ENCODE assay signal across 1 cellular context in genomic region chr2:171522804-171523338, GRCh38.
TF ChIP-seq lines count a peak whose summit lies in the region.

No MANE protein-coding gene starts in this region.

TF ChIP-seq in GM12878, 131 proteins besides CTCF, POLR2A, EP300 and RAD21 (continues in another document):
- TF ChIP-seq, protein P1, sequence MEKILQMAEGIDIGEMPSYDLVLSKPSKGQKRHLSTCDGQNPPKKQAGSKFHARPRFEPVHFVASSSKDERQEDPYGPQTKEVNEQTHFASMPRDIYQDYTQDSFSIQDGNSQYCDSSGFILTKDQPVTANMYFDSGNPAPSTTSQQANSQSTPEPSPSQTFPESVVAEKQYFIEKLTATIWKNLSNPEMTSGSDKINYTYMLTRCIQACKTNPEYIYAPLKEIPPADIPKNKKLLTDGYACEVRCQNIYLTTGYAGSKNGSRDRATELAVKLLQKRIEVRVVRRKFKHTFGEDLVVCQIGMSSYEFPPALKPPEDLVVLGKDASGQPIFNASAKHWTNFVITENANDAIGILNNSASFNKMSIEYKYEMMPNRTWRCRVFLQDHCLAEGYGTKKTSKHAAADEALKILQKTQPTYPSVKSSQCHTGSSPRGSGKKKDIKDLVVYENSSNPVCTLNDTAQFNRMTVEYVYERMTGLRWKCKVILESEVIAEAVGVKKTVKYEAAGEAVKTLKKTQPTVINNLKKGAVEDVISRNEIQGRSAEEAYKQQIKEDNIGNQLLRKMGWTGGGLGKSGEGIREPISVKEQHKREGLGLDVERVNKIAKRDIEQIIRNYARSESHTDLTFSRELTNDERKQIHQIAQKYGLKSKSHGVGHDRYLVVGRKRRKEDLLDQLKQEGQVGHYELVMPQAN (conservative IDR thresholded peaks at IDR 0.05): 0 out of 2 replicates have a peak, but pooled peaks have one; percentile 34
- TF ChIP-seq PML (IDR thresholded peaks at IDR 0.05; ENCODE audit: low read length) (no peak), SUZ12 (IDR thresholded peaks at IDR 0.05; ENCODE audit: unreplicated experiment) (no peak), ZNF274 (IDR thresholded peaks at IDR 0.05; ENCODE audit: insufficient read depth, insufficient read length) (no peak), YY1 (IDR thresholded peaks at IDR 0.05; ENCODE audit: low read depth, low read length) (0 out of 2 replicates have a peak, but pooled peaks have one; percentile 19), SMC3 (IDR thresholded peaks at IDR 0.05; ENCODE audit: borderline replicate concordance, low read length) (0 out of 2 replicates have a peak, but pooled peaks have one; percentile 2), CEBPZ (IDR thresholded peaks at IDR 0.05; ENCODE audit: low read depth, low read length) (no peak), LARP7 (IDR thresholded peaks at IDR 0.05) (0 out of 2 replicates have a peak, but pooled peaks have one; percentile 13), SPI1 (IDR thresholded peaks at IDR 0.05; ENCODE audit: borderline replicate concordance, insufficient read depth, low read depth, low read length) (no peak), CHD1 (IDR thresholded peaks at IDR 0.05; ENCODE audit: low read depth, low read length) (no peak), MTA3 (IDR thresholded peaks at IDR 0.05; ENCODE audit: borderline replicate concordance, low read length) (no peak; the same call in 1 of the 2 replicates), TARDBP (IDR thresholded peaks at IDR 0.05; ENCODE audit: borderline replicate concordance) (no peak), NR2C1 (IDR thresholded peaks at IDR 0.05) (no peak), CREM (IDR thresholded peaks at IDR 0.05; ENCODE audit: low read depth) (no peak), POLR2AphosphoS5 (IDR thresholded peaks at IDR 0.05; ENCODE audit: low read length) (no peak), WRNIP1 (IDR thresholded peaks at IDR 0.05; ENCODE audit: borderline replicate concordance, low read depth, low read length) (no peak), E2F4 (IDR thresholded peaks at IDR 0.05; ENCODE audit: low read depth, low read length) (no peak), POLR2AphosphoS2 (IDR thresholded peaks at IDR 0.05; ENCODE audit: low read depth, low read length) (0 out of 2 replicates have a peak, but pooled peaks have one; percentile 9), EGR1 (IDR thresholded peaks at IDR 0.05; ENCODE audit: borderline replicate concordance in 1 of 2, low read depth in 2 of 2, low read length in 2 of 2) (0 out of 3 replicates have a peak, but pooled peaks of 1 of the 2 experiments have one; percentile 13), RUNX3 (IDR thresholded peaks at IDR 0.05; ENCODE audit: low read length) (peak; percentile 21; the same call in 1 of the 2 replicates), MLLT1 (IDR thresholded peaks at IDR 0.05) (no peak), FOXK2 (IDR thresholded peaks at IDR 0.05) (no peak), MXI1 (IDR thresholded peaks at IDR 0.05; ENCODE audit: low read depth, low read length) (0 out of 2 replicates have a peak, but pooled peaks have one; percentile 54), MAX (IDR thresholded peaks at IDR 0.05; ENCODE audit: low read depth, low read length) (peak; percentile 72; the same call in 1 of the 2 replicates), IKZF2 (IDR thresholded peaks at IDR 0.05) (no peak), BHLHE40 (IDR thresholded peaks at IDR 0.05; ENCODE audit: borderline replicate concordance in 1 of 2, low read depth in 2 of 2, low read length in 1 of 2) (peak in 1 of 2 experiments; percentile 50; a peak in 1 of 4 replicates), ZBTB33 (IDR thresholded peaks at IDR 0.05) (no peak), CBX5 (IDR thresholded peaks at IDR 0.05; ENCODE audit: low read depth) (no peak), ATF3 (IDR thresholded peaks at IDR 0.05; ENCODE audit: borderline replicate concordance, extremely low read depth, low read depth, low read length) (no peak), RBBP5 (conservative IDR thresholded peaks at IDR 0.05) (no peak), SMAD1 (IDR thresholded peaks at IDR 0.05; ENCODE audit: low read depth, partially characterized antibody) (no peak), KAT2A (conservative IDR thresholded peaks at IDR 0.05; ENCODE audit: control insufficient read depth, low read depth, low read length) (no peak)
- TF ChIP-seq, protein P2, sequence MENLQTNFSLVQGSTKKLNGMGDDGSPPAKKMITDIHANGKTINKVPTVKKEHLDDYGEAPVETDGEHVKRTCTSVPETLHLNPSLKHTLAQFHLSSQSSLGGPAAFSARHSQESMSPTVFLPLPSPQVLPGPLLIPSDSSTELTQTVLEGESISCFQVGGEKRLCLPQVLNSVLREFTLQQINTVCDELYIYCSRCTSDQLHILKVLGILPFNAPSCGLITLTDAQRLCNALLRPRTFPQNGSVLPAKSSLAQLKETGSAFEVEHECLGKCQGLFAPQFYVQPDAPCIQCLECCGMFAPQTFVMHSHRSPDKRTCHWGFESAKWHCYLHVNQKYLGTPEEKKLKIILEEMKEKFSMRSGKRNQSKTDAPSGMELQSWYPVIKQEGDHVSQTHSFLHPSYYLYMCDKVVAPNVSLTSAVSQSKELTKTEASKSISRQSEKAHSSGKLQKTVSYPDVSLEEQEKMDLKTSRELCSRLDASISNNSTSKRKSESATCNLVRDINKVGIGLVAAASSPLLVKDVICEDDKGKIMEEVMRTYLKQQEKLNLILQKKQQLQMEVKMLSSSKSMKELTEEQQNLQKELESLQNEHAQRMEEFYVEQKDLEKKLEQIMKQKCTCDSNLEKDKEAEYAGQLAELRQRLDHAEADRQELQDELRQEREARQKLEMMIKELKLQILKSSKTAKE (IDR thresholded peaks at IDR 0.05; ENCODE audit: low read depth, poor library complexity, severe bottlenecking): no peak
- TF ChIP-seq, protein P3, sequence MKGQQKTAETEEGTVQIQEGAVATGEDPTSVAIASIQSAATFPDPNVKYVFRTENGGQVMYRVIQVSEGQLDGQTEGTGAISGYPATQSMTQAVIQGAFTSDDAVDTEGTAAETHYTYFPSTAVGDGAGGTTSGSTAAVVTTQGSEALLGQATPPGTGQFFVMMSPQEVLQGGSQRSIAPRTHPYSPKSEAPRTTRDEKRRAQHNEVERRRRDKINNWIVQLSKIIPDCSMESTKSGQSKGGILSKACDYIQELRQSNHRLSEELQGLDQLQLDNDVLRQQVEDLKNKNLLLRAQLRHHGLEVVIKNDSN (IDR thresholded peaks at IDR 0.05; ENCODE audit: borderline replicate concordance, extremely low read length, insufficient read depth, low read depth, low read length): peak; percentile 64
- TF ChIP-seq, protein P4, sequence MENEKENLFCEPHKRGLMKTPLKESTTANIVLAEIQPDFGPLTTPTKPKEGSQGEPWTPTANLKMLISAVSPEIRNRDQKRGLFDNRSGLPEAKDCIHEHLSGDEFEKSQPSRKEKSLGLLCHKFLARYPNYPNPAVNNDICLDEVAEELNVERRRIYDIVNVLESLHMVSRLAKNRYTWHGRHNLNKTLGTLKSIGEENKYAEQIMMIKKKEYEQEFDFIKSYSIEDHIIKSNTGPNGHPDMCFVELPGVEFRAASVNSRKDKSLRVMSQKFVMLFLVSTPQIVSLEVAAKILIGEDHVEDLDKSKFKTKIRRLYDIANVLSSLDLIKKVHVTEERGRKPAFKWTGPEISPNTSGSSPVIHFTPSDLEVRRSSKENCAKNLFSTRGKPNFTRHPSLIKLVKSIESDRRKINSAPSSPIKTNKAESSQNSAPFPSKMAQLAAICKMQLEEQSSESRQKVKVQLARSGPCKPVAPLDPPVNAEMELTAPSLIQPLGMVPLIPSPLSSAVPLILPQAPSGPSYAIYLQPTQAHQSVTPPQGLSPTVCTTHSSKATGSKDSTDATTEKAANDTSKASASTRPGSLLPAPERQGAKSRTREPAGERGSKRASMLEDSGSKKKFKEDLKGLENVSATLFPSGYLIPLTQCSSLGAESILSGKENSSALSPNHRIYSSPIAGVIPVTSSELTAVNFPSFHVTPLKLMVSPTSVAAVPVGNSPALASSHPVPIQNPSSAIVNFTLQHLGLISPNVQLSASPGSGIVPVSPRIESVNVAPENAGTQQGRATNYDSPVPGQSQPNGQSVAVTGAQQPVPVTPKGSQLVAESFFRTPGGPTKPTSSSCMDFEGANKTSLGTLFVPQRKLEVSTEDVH (IDR thresholded peaks at IDR 0.05; ENCODE audit: low read depth, partially characterized antibody): no peak
- TF ChIP-seq, protein P5, sequence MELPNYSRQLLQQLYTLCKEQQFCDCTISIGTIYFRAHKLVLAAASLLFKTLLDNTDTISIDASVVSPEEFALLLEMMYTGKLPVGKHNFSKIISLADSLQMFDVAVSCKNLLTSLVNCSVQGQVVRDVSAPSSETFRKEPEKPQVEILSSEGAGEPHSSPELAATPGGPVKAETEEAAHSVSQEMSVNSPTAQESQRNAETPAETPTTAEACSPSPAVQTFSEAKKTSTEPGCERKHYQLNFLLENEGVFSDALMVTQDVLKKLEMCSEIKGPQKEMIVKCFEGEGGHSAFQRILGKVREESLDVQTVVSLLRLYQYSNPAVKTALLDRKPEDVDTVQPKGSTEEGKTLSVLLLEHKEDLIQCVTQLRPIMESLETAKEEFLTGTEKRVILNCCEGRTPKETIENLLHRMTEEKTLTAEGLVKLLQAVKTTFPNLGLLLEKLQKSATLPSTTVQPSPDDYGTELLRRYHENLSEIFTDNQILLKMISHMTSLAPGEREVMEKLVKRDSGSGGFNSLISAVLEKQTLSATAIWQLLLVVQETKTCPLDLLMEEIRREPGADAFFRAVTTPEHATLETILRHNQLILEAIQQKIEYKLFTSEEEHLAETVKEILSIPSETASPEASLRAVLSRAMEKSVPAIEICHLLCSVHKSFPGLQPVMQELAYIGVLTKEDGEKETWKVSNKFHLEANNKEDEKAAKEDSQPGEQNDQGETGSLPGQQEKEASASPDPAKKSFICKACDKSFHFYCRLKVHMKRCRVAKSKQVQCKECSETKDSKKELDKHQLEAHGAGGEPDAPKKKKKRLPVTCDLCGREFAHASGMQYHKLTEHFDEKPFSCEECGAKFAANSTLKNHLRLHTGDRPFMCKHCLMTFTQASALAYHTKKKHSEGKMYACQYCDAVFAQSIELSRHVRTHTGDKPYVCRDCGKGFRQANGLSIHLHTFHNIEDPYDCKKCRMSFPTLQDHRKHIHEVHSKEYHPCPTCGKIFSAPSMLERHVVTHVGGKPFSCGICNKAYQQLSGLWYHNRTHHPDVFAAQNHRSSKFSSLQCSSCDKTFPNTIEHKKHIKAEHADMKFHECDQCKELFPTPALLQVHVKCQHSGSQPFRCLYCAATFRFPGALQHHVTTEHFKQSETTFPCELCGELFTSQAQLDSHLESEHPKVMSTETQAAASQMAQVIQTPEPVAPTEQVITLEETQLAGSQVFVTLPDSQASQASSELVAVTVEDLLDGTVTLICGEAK (IDR thresholded peaks at IDR 0.05; ENCODE audit: borderline replicate concordance): no peak
